In genomic region chr22:37744589-37744988, GRCh38 we compare ENCODE assay signal across 10 cellular contexts. TPM values are rescaled to one million over a fixed set of nuclear protein-coding genes. Genes with fewer than 3 reads are reported as not detected.
DNase-seq lines count a peak whose midpoint lies in the region; TF ChIP-seq lines count a peak whose summit lies in the region.
"Had no signal": no experiment of that assay in that cellular context is flagged by ENCODE, and none has a peak within 500 bp of the region (broad histone marks: within the 10 kb centered on the region; RNA-seq: fewer than 3 reads in every experiment).

No MANE protein-coding gene starts in this region.

- H3F3A ChIP-seq in PC-9 (ENCODE audit: insufficient read depth, low read depth) = peaks cover 69% of the 10 kb centered on the region

- H3K4me1 ChIP-seq in PC-9 (replicated peaks; ENCODE audit: insufficient read depth) = peaks cover 70% of the 10 kb centered on the region
- H3K4me1 ChIP-seq in tibial nerve = peaks cover 0 to 82% (median 43%) of the 10 kb centered on the region in 4 donors

- H3K4me3 ChIP-seq in PC-9 (peak overlapping the region; percentile 64; the same call in 1 of the 2 replicates), fibroblast of the aortic adventitia (ENCODE audit: low read depth, low read length) (no peak overlapping the region), tibial nerve (no peak overlapping the region)

- CTCF ChIA-PET in PC-9 (lab: Charles Lee) = no interaction called here

- H3K36me3 Mint-ChIP-seq in activated naive CD4-positive, alpha-beta T cell treated with anti-CD3 and anti-CD28 coated beads, Interleukin-2, amount 50 U/mL, for 24 hours = no peaks in the 10 kb centered on the region

- no peaks in the 10 kb centered on the region for H3K36me3 ChIP-seq in PC-9 (ENCODE audit: low read depth)
- H3K36me3 ChIP-seq in tibial nerve = no peaks in the 10 kb centered on the region
- H3K36me3 ChIP-seq: pancreas had no signal

- H3K27me3 Mint-ChIP-seq in activated naive CD4-positive, alpha-beta T cell treated with anti-CD3 and anti-CD28 coated beads, Interleukin-2, amount 50 U/mL, for 24 hours = no peaks in the 10 kb centered on the region

- H3K4me1 Mint-ChIP-seq in activated naive CD4-positive, alpha-beta T cell treated with anti-CD3 and anti-CD28 coated beads, Interleukin-2, amount 50 U/mL, for 24 hours = peaks cover 12% of the 10 kb centered on the region

- DNase-seq in activated naive CD4-positive, alpha-beta T cell treated with anti-CD3 and anti-CD28 coated beads, Interleukin-2, amount 50 U/mL, for 16 hours = no peak
- no peak for DNase-seq in PC-9
- DNase-seq in fibroblast of the aortic adventitia (ENCODE audit: low read depth) = no peak
- DNase-seq in tibial nerve (ENCODE audit: low spot score in 2 of 2) = no peak
- DNase-seq in central memory CD4-positive, alpha-beta T cell = no peak
- no peak for DNase-seq in H4 (ENCODE audit: low spot score)
- DNase-seq in NCI-H1417 (lab: John Stamatoyannopoulos, UW) = no peak
- DNase-seq: NCI-H1694, pancreas had no signal

- H2AFZ ChIP-seq in PC-9 = no peak overlapping the region

- H3K9me3 ChIP-seq in PC-9 (ENCODE audit: insufficient read depth, low read depth) (no peaks in the 10 kb centered on the region), tibial nerve (no peaks in the 10 kb centered on the region)
- H3K9me3 ChIP-seq: pancreas had no signal

- POLR2A ChIA-PET in PC-9 (lab: Charles Lee; ENCODE audit: unreplicated experiment) = interaction anchor here (0.7 kb wide), 1 partner anchor 8 kb away, joined by 3 read pairs; no protein-coding TSS in a partner anchor

- H3K4me3 Mint-ChIP-seq in activated naive CD4-positive, alpha-beta T cell treated with anti-CD3 and anti-CD28 coated beads, Interleukin-2, amount 50 U/mL, for 24 hours = peak overlapping the region; percentile 40

- H3K79me2 ChIP-seq in PC-9 (ENCODE audit: low read depth) = peaks cover 47% of the 10 kb centered on the region

- TF ChIP-seq POLR2A in tibial nerve (IDR thresholded peaks at IDR 0.05) = no peak

- H3K27me3 ChIP-seq in PC-9 (ENCODE audit: insufficient read depth, low read depth) (no peaks in the 10 kb centered on the region), tibial nerve (no peaks in the 10 kb centered on the region)
- H3K27me3 ChIP-seq: pancreas had no signal

- WGBS in tibial nerve, 2 donors = 86 to 90% methylated on average over 6 of the region's 6 CpGs

- H3K27ac Mint-ChIP-seq in activated naive CD4-positive, alpha-beta T cell treated with anti-CD3 and anti-CD28 coated beads, Interleukin-2, amount 50 U/mL, for 24 hours = no peak overlapping the region

- no TSS peak for BruUV-seq in PC-9 (replicated peaks; lab: Mats Ljungman, UMichigan)

- no peaks in the 10 kb centered on the region for H3K9me2 ChIP-seq in PC-9 (ENCODE audit: insufficient read depth)

- TF ChIP-seq CTCF in PC-9 (conservative IDR thresholded peaks at IDR 0.05) (no peak), fibroblast of the aortic adventitia (IDR thresholded peaks at IDR 0.05; ENCODE audit: insufficient read depth, low read length) (peak; percentile 16), tibial nerve (IDR thresholded peaks at IDR 0.05) (no peak)

- intact Hi-C loops in PC-9 (cut with micrococcal nuclease; ENCODE audit: unreplicated experiment) = no loop called here

- TF ChIP-seq EP300 in tibial nerve (IDR thresholded peaks at IDR 0.05) = no peak

- H3K4me2 ChIP-seq in PC-9 = peak overlapping the region; percentile 86

- H3K27ac ChIP-seq in PC-9 = no peak overlapping the region
- peak overlapping the region in 3 of 4 donors; percentile 4 to 57 (median 56) for H3K27ac ChIP-seq in tibial nerve
- H3K27ac ChIP-seq: pancreas had no signal

- no peaks in the 10 kb centered on the region for H4K20me1 ChIP-seq in PC-9 (ENCODE audit: insufficient read depth)

- H3K9me3 Mint-ChIP-seq in activated naive CD4-positive, alpha-beta T cell treated with anti-CD3 and anti-CD28 coated beads, Interleukin-2, amount 50 U/mL, for 24 hours = no peaks in the 10 kb centered on the region

RNA-seq across cellular contexts. Expression of gene TRIOBP, which starts 47.7 kb away (rescaled TPM):
- total RNA-seq in PC-9 (2021) = 170 and 172 TPM in 2 replicates
- total RNA-seq in fibroblast of the aortic adventitia (ENCODE audit: low replicate concordance) = 150 and 151 TPM in 2 replicates
- 100 to 1,000 TPM; 140 to 160 (median 151) TPM for total RNA-seq in tibial nerve
- 18.3 and 21.9 TPM in 2 replicates for total RNA-seq in H4 (2014; rRNA removed; shearing (Covaris generic))

RNA-seq across cellular contexts. Expression of gene NOL12, which starts 58.4 kb away (rescaled TPM):
- total RNA-seq in PC-9 (2021) (42.1 and 44.3 TPM in 2 replicates), fibroblast of the aortic adventitia (ENCODE audit: low replicate concordance) (12.7 and 14.0 TPM in 2 replicates), tibial nerve (10 to 100 TPM; 24.1 to 39.5 (median 31.2) TPM)
- total RNA-seq in H4 (2014; rRNA removed; shearing (Covaris generic)) = 25.7 and 27.3 TPM in 2 replicates
